10 cellular contexts compared by ENCODE assay signal in the genomic region with DNA sequence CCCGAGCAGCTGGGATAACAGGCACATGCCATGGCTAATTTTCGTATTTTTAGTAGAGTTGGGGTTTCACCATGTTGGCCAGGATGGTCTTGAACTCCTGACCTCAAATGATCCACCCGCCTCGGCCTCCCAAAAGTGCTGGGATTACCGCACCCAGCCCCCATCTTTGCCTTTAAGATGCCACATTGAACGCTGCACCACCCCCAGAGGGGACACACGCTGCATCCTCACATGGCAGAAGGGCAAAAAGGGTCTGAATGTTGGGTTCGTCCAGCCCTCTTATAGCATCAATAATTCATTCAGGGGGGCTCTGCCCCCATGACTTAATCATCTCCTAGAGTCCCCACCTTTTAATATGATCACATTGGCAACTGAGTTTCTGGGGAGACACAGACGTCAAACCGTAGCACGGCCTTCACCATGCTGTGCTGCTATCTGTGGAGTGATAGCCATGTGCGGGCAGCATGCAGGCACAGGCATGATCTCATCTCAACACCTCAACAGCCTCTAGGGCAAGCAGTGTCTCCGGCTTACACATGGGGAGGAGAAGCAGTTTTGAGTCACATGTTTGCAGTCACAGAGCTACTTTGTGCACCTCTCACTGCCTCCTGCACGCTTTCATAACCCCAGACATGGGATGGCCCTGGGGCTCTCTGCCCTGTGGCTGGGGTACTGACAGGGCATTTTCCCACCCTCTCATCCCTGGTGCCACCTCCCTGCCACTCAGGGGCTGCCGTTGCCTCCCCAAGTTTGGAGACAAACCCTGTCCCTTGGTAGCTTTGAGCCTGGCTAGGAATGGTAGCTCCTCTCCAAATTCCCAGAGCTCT. TPM values are rescaled to one million over a fixed set of nuclear protein-coding genes. Genes with fewer than 3 reads are reported as not detected.
DNase-seq lines count a peak whose midpoint lies in the region; ATAC-seq, FAIRE-seq and TF ChIP-seq lines count a peak whose summit lies in the region.
"Had no signal": no experiment of that assay in that cellular context is flagged by ENCODE, and none has a peak within 500 bp of the region (broad histone marks: within the 10 kb centered on the region; RNA-seq: fewer than 3 reads in every experiment).

No MANE protein-coding gene starts in this region.

- POLR2A ChIA-PET in activated CD4-positive, alpha-beta memory T cell treated with anti-CD3 and anti-CD28 coated beads for 36 hours (lab: Charles Lee) = interaction anchor here (0.7 to 1.1 kb wide), 2 partner anchors 17 to 76 kb away, joined by 3 read pairs; no protein-coding TSS in a partner anchor

- intact Hi-C loops in left cardiac atrium (cut with DNase I) = no loop called here
- intact Hi-C loops in activated CD4-positive, alpha-beta memory T cell treated with anti-CD3 and anti-CD28 coated beads for 36 hours (cut with micrococcal nuclease) = no loop called here
- intact Hi-C loops in kidney (cut with DNase I) = no loop called here
- intact Hi-C loops in posterior vena cava (cut with DNase I) = no loop called here

- no peaks in the 10 kb centered on the region for H3K9me3 Mint-ChIP-seq in activated CD4-positive, alpha-beta memory T cell treated with anti-CD3 and anti-CD28 coated beads for 36 hours

- H3K27me3 ChIP-seq in right atrium auricular region = no peaks in the 10 kb centered on the region

- H3K27me3 Mint-ChIP-seq in activated CD4-positive, alpha-beta memory T cell treated with anti-CD3 and anti-CD28 coated beads for 36 hours = no peaks in the 10 kb centered on the region

- no peak overlapping the region for H3K9ac ChIP-seq in kidney (ENCODE audit: low read length in 2 of 2)

- H3K27ac Mint-ChIP-seq in activated CD4-positive, alpha-beta memory T cell treated with anti-CD3 and anti-CD28 coated beads for 36 hours = peak overlapping the region; percentile 58

- H3K4me1 ChIP-seq in right atrium auricular region (no peaks in the 10 kb centered on the region), kidney (ENCODE audit: control insufficient read depth in 1 of 2, insufficient read depth in 1 of 2, low read depth in 1 of 2, low read length in 2 of 2) (no peaks in the 10 kb centered on the region)
- H3K4me1 ChIP-seq: gastrocnemius medialis had no signal

- CTCF ChIA-PET in activated CD4-positive, alpha-beta memory T cell treated with anti-CD3 and anti-CD28 coated beads for 36 hours (lab: Charles Lee) = interaction anchor here (0.5 kb wide), 1 partner anchor 22 kb away, joined by 3 read pairs; no protein-coding TSS in a partner anchor

- ATAC-seq in left cardiac atrium (no peak), GM18498 (IDR thresholded peaks at IDR 0.05; ENCODE audit: unreplicated experiment) (no peak), HG02840 (IDR thresholded peaks at IDR 0.05; ENCODE audit: low FRiP score, unreplicated experiment) (no peak)
- ATAC-seq: gastrocnemius medialis had no signal

- no peak for FAIRE-seq in kidney (lab: Jason Lieb, UNC)

- H3K9me3 ChIP-seq in right atrium auricular region (no peaks in the 10 kb centered on the region), kidney (ENCODE audit: control insufficient read depth in 1 of 2, low read length in 2 of 2) (no peaks in the 10 kb centered on the region)
- H3K9me3 ChIP-seq: gastrocnemius medialis had no signal

- H3K4me3 ChIP-seq in right atrium auricular region = no peak overlapping the region
- H3K4me3 ChIP-seq in kidney (ENCODE audit: low read length in 2 of 2) = no peak overlapping the region
- H3K4me3 ChIP-seq: gastrocnemius medialis had no signal

- no peak for TF ChIP-seq CTCF in right atrium auricular region (IDR thresholded peaks at IDR 0.05)
- TF ChIP-seq CTCF in kidney (IDR thresholded peaks at IDR 0.05; ENCODE audit: borderline replicate concordance, extremely low read depth, insufficient read depth) = no peak

- H3K36me3 Mint-ChIP-seq in activated CD4-positive, alpha-beta memory T cell treated with anti-CD3 and anti-CD28 coated beads for 36 hours = peaks cover 73% of the 10 kb centered on the region

- H3K36me3 ChIP-seq in right atrium auricular region = no peaks in the 10 kb centered on the region
- no peaks in the 10 kb centered on the region for H3K36me3 ChIP-seq in kidney (ENCODE audit: control insufficient read depth in 1 of 2, insufficient read depth in 2 of 2, low read length in 2 of 2)
- H3K36me3 ChIP-seq: gastrocnemius medialis had no signal

- H3K4me1 Mint-ChIP-seq in activated CD4-positive, alpha-beta memory T cell treated with anti-CD3 and anti-CD28 coated beads for 36 hours (ENCODE audit: low read depth) = peaks cover 35% of the 10 kb centered on the region

- H3K27ac ChIP-seq in right atrium auricular region = no peak overlapping the region
- no peak overlapping the region for H3K27ac ChIP-seq in kidney (ENCODE audit: low read depth in 2 of 2, low read length in 2 of 2)
- H3K27ac ChIP-seq: gastrocnemius medialis had no signal

- DNase-seq in right atrium auricular region (ENCODE audit: low spot score) (peak; percentile 44), left cardiac atrium (no peak), kidney (peak; percentile 23), posterior vena cava (ENCODE audit: low spot score) (no peak), NCI-H2029 treated with DMSO at 0.1 percent for 48 hours (lab: John Stamatoyannopoulos, UW) (no peak)
- peak; percentile 12 for DNase-seq in activated CD4-positive, alpha-beta memory T cell treated with anti-CD3 and anti-CD28 coated beads for 36 hours
- DNase-seq: activated gamma-delta T cell treated with Interleukin-2 at 50 U/mL for 16 hours, gastrocnemius medialis had no signal

- H3K4me3 Mint-ChIP-seq in activated CD4-positive, alpha-beta memory T cell treated with anti-CD3 and anti-CD28 coated beads for 36 hours = no peak overlapping the region

RNA-seq across cellular contexts. Expression of a gene that starts 30.0 kb away (rescaled TPM):
- total RNA-seq in right atrium auricular region (1 to 10 TPM in 1 of 2 donors, under 1 TPM in 1; 0.07 to 1.3 TPM), left cardiac atrium (under 1 TPM; 0.18 to 0.63 TPM), kidney (3.0 TPM), posterior vena cava (under 1 TPM; 0.24 to 0.56 TPM)
- total RNA-seq in activated CD4-positive, alpha-beta memory T cell treated with anti-CD3 and anti-CD28 coated beads for 36 hours = 10 to 100 TPM; 55.0 to 55.9 TPM
- polyA plus RNA-seq in kidney (ENCODE audit: insufficient read depth, low read depth, low replicate concordance) = 0.65 TPM

Comparison
In these comparisons a context has a peak if more than half of its experiments do, and no peak if none do; other contexts are left out.
1. DNase-seq: peak in right atrium auricular region (single experiment), activated CD4-positive, alpha-beta memory T cell treated with anti-CD3 and anti-CD28 coated beads for 36 hours (single experiment) and kidney (single experiment); none in left cardiac atrium (single experiment), posterior vena cava (single experiment) and NCI-H2029 treated with DMSO at 0.1 percent for 48 hours (single experiment).
2. RNA of a gene that starts 30.0 kb away (total RNA-seq): 55.0 to 55.9 TPM in activated CD4-positive, alpha-beta memory T cell treated with anti-CD3 and anti-CD28 coated beads for 36 hours; 3.0 TPM in kidney (single experiment), 0.07 to 1.3 TPM in right atrium auricular region, 0.18 to 0.63 TPM in left cardiac atrium and 0.24 to 0.56 TPM in posterior vena cava; every median in the first group is over 10 times any median in the second.